Comparison of ENCODE assay signal across 11 cellular contexts in genomic region chr5:3595102-3595961, GRCh38. TPM values are rescaled to one million over a fixed set of nuclear protein-coding genes. Genes with fewer than 3 reads are reported as not detected.
A peak's percentile ranks its signal among the peaks of the same experiment; 100 is the strongest.
DNase-seq lines count a peak whose midpoint lies in the region; ATAC-seq and TF ChIP-seq lines count a peak whose summit lies in the region.
"Had no signal": no experiment of that assay in that cellular context is flagged by ENCODE, and none has a peak within 500 bp of the region (broad histone marks: within the 10 kb centered on the region; RNA-seq: fewer than 3 reads in every experiment).

TSS of gene IRX1 (plus strand) at chr5:3595832. CDS start at chr5:3596106, 274 bp downstream.

- peaks cover 43% of the 10 kb centered on the region for H3K27me3 Mint-ChIP-seq in glutamatergic neuron (ENCODE audit: unreplicated experiment)
- H3K27me3 Mint-ChIP-seq in progenitor cell of endocrine pancreas: peaks cover 82% of the 10 kb centered on the region

- peak within 1 kb of the TSS; percentile 71 for H3K27ac Mint-ChIP-seq in glutamatergic neuron (ENCODE audit: unreplicated experiment)
- no peak within 1 kb of the TSS for H3K27ac Mint-ChIP-seq in progenitor cell of endocrine pancreas

- H3K4me3 Mint-ChIP-seq in glutamatergic neuron (ENCODE audit: unreplicated experiment) (peak within 1 kb of the TSS; percentile 97), progenitor cell of endocrine pancreas (ENCODE audit: low read depth) (peak within 1 kb of the TSS; percentile 57)

- H3K9me3 Mint-ChIP-seq in glutamatergic neuron (ENCODE audit: unreplicated experiment) (peaks cover 25% of the 10 kb centered on the region), progenitor cell of endocrine pancreas (ENCODE audit: low read depth) (no peaks in the 10 kb centered on the region)

- H3K36me3 Mint-ChIP-seq in glutamatergic neuron (ENCODE audit: unreplicated experiment) (peaks cover 5% of the 10 kb centered on the region), progenitor cell of endocrine pancreas (ENCODE audit: insufficient read depth) (no peaks in the 10 kb centered on the region)

- peaks cover 18% of the 10 kb centered on the region for H3K4me1 Mint-ChIP-seq in glutamatergic neuron (ENCODE audit: low read depth, unreplicated experiment)
- peaks cover 20% of the 10 kb centered on the region for H3K4me1 Mint-ChIP-seq in progenitor cell of endocrine pancreas (ENCODE audit: low read depth)

- no peak for TF ChIP-seq CTCF in glutamatergic neuron (IDR thresholded peaks at IDR 0.05; ENCODE audit: partially characterized antibody, unreplicated experiment)
- no peak for TF ChIP-seq CTCF in progenitor cell of endocrine pancreas (IDR thresholded peaks at IDR 0.05; ENCODE audit: unreplicated experiment)

- no peak for ATAC-seq in HG03571 (IDR thresholded peaks at IDR 0.05; ENCODE audit: unreplicated experiment)
- ATAC-seq: stimulated activated naive CD8-positive, alpha-beta T cell treated with anti-CD3 and anti-CD28 coated beads, Interleukin-15, Interleukin-2, amounts not matched to agents 100 U/mL and 50 U/mL, for 24 hours had no signal

- DNase-seq in GM03348 (ENCODE audit: low spot score): peak; percentile 98
- peak; percentile 77 for DNase-seq in OCI-M1 (lab: John Stamatoyannopoulos, UW)
- peak; percentile 86 for DNase-seq in glutamatergic neuron
- no peak for DNase-seq in progenitor cell of endocrine pancreas (ENCODE audit: low spot score, unreplicated experiment)
- DNase-seq in mucosa of gallbladder (ENCODE audit: low spot score): no peak
- DNase-seq in HT-29 (ENCODE audit: low spot score): no peak
- DNase-seq in COR-L47 (lab: John Stamatoyannopoulos, UW): no peak
- DNase-seq: activated CD4-positive, alpha-beta T cell treated with anti-CD3 and anti-CD28 coated beads for 48 hours; cortex of kidney; stimulated activated naive CD8-positive, alpha-beta T cell treated with anti-CD3 and anti-CD28 coated beads, Interleukin-15, Interleukin-2, amounts not matched to agents 100 U/mL and 50 U/mL, for 24 hours had no signal

RNA-seq across cellular contexts. Expression of gene IRX1, which starts in this region (rescaled TPM):
- total RNA-seq in glutamatergic neuron (ENCODE audit: unreplicated experiment) (69.3 TPM), progenitor cell of endocrine pancreas (2.4 and 2.6 TPM in 2 replicates), mucosa of gallbladder (not detected)
- not detected in 2 replicates for total RNA-seq in HT-29 (2014; rRNA removed; shearing (Covaris generic))

Comparison
In these comparisons a context has a peak if more than half of its experiments do, and no peak if none do; other contexts are left out.
1. RNA of gene IRX1 (total RNA-seq): 69.3 TPM in glutamatergic neuron (single experiment); 2.4 to 2.6 TPM in progenitor cell of endocrine pancreas, not detected in mucosa of gallbladder (single experiment) and not detected in HT-29; every median in the first group is over 10 times any median in the second.
2. DNase-seq: peak in GM03348 (single experiment), OCI-M1 (single experiment) and glutamatergic neuron (single experiment); none in progenitor cell of endocrine pancreas (single experiment), mucosa of gallbladder (single experiment), HT-29 (single experiment) and COR-L47 (single experiment).